ENCODE assay signal across 17 cellular contexts in genomic region chr6:33610057-33610456, GRCh38. TPM values are rescaled to one million over a fixed set of nuclear protein-coding genes. Genes with fewer than 3 reads are reported as not detected.
DNase-seq lines count a peak whose midpoint lies in the region; ATAC-seq, FAIRE-seq and TF ChIP-seq lines count a peak whose summit lies in the region.
"Had no signal": no experiment of that assay in that cellular context is flagged by ENCODE, and none has a peak within 500 bp of the region (broad histone marks: within the 10 kb centered on the region; RNA-seq: fewer than 3 reads in every experiment).

No MANE protein-coding gene starts in this region.

- H3K27ac Mint-ChIP-seq in astrocyte (ENCODE audit: unreplicated experiment), result peak overlapping the region; percentile 73
- peak overlapping the region in 1 of 2 donors; percentile 64 for H3K27ac Mint-ChIP-seq in effector memory CD8-positive, alpha-beta T cell
- H3K27ac Mint-ChIP-seq: CD4-positive, alpha-beta T cell; dendritic cell treated with granulocyte-macrophage colony-stimulating factor and Interleukin-4, amounts not matched to agents 40 ng/mL and 50 ng/mL, for 4 days had no signal

- H3K9ac ChIP-seq in astrocyte (ENCODE audit: low read length), result no peak overlapping the region
- no peak overlapping the region for H3K9ac ChIP-seq in liver (ENCODE audit: low read depth in 1 of 2, low read length in 2 of 2)
- H3K9ac ChIP-seq in smooth muscle cell (ENCODE audit: low read depth), result no peak overlapping the region

- H3K4me1 ChIP-seq in astrocyte (ENCODE audit: insufficient read depth, low read length) (peaks cover 29% of the 10 kb centered on the region), liver (ENCODE audit: control insufficient read depth in 4 of 4, insufficient read depth in 4 of 4, low read length in 3 of 4) (peaks cover 0 to 5% (median 0%) of the 10 kb centered on the region in 4 donors), smooth muscle cell (ENCODE audit: low read depth) (peaks cover 23% of the 10 kb centered on the region)

- H4K20me1 ChIP-seq in astrocyte (ENCODE audit: insufficient read depth, low read length) (no peaks in the 10 kb centered on the region), smooth muscle cell (ENCODE audit: low read depth) (no peaks in the 10 kb centered on the region)

- DNase-seq in ELR (ENCODE audit: low read depth), result peak; percentile 71
- no peak for DNase-seq in astrocyte (ENCODE audit: low read depth)
- DNase-seq in smooth muscle cell (lab: John Stamatoyannopoulos, UW; ENCODE audit: unreplicated experiment), result no peak
- DNase-seq in effector memory CD8-positive, alpha-beta T cell, result no peak
- no peak for DNase-seq in DMS 273 (lab: John Stamatoyannopoulos, UW; ENCODE audit: unreplicated experiment)
- DNase-seq in activated gamma-delta T cell (lab: John Stamatoyannopoulos, UW), result no peak
- DNase-seq: activated naive CD4-positive, alpha-beta T cell treated with anti-CD3 and anti-CD28 coated beads, Interleukin-2, amount 50 U/mL, for 16 hours; CD4-positive, alpha-beta T cell; MV-4-11; naive thymus-derived CD4-positive, alpha-beta T cell; NCI-H510A; stimulated activated CD4-positive, alpha-beta T cell treated with anti-CD3 and anti-CD28 coated beads, Interleukin-1b, Interleukin-23, amount 100 ng/mL, for 48 hours; stimulated activated naive CD8-positive, alpha-beta T cell treated with anti-CD3 and anti-CD28 coated beads, Interleukin-15, Interleukin-2, amounts not matched to agents 100 U/mL and 50 U/mL, for 24 hours had no signal

- WGBS in liver, result 77% methylated on average over 4 of the region's 4 CpGs
- 79% methylated on average over 4 of the region's 4 CpGs for WGBS in smooth muscle cell (ENCODE audit: low lambda C conversion rate)

- no peak for FAIRE-seq in astrocyte (lab: Jason Lieb, UNC)

- H3K4me1 Mint-ChIP-seq in astrocyte (ENCODE audit: low read depth, unreplicated experiment), result peaks cover 33% of the 10 kb centered on the region
- no peaks in the 10 kb centered on the region for H3K4me1 Mint-ChIP-seq in effector memory CD8-positive, alpha-beta T cell (ENCODE audit: low read depth in 2 of 2)

- H3K27ac ChIP-seq in astrocyte (ENCODE audit: low read depth, low read length) (no peak overlapping the region), liver (ENCODE audit: low read depth in 1 of 2, low read length in 2 of 2) (no peak overlapping the region), smooth muscle cell (ENCODE audit: low read depth) (peak overlapping the region; percentile 19)
- H3K27ac ChIP-seq: hepatocyte had no signal

- no peaks in the 10 kb centered on the region for H3K36me3 ChIP-seq in astrocyte (ENCODE audit: insufficient read depth, low read length)
- no peaks in the 10 kb centered on the region for H3K36me3 ChIP-seq in liver (ENCODE audit: control insufficient read depth in 4 of 4, insufficient read depth in 3 of 4, low read depth in 1 of 4, low read length in 3 of 4)
- no peaks in the 10 kb centered on the region for H3K36me3 ChIP-seq in smooth muscle cell (ENCODE audit: low read depth)

- H3K4me2 ChIP-seq in astrocyte (ENCODE audit: low read length) (peak overlapping the region; percentile 39), smooth muscle cell (peak overlapping the region; percentile 28)
- H3K4me2 ChIP-seq: hepatocyte had no signal

- TF ChIP-seq RAD21 in liver (IDR thresholded peaks at IDR 0.05), result no peak

- H3K27me3 ChIP-seq in astrocyte (ENCODE audit: insufficient read depth, low read length), result no peaks in the 10 kb centered on the region
- H3K27me3 ChIP-seq in liver (ENCODE audit: control insufficient read depth in 4 of 4, insufficient read depth in 4 of 4, low read length in 3 of 4), result no peaks in the 10 kb centered on the region
- no peaks in the 10 kb centered on the region for H3K27me3 ChIP-seq in smooth muscle cell (ENCODE audit: low read depth)
- H3K27me3 ChIP-seq: hepatocyte had no signal

- H3K27me3 Mint-ChIP-seq in astrocyte (ENCODE audit: low read depth, unreplicated experiment), result no peaks in the 10 kb centered on the region
- H3K27me3 Mint-ChIP-seq in effector memory CD8-positive, alpha-beta T cell, result peaks cover 0 to 9% of the 10 kb centered on the region in 2 donors
- H3K27me3 Mint-ChIP-seq: CD4-positive, alpha-beta T cell had no signal

- TF ChIP-seq CTCF in astrocyte (IDR thresholded peaks at IDR 0.05; ENCODE audit: insufficient read depth, low read depth, low read length) (no peak), liver (IDR thresholded peaks at IDR 0.05; ENCODE audit: low read depth, low read length, missing input control) (no peak), smooth muscle cell (IDR thresholded peaks at IDR 0.05; ENCODE audit: borderline replicate concordance, insufficient read depth, poor library complexity, severe bottlenecking) (no peak)

- H3K9me3 Mint-ChIP-seq in astrocyte (ENCODE audit: unreplicated experiment), result peaks cover 1% of the 10 kb centered on the region
- no peaks in the 10 kb centered on the region for H3K9me3 Mint-ChIP-seq in effector memory CD8-positive, alpha-beta T cell
- H3K9me3 Mint-ChIP-seq: CD4-positive, alpha-beta T cell; dendritic cell treated with granulocyte-macrophage colony-stimulating factor and Interleukin-4, amounts not matched to agents 40 ng/mL and 50 ng/mL, for 4 days had no signal

- H3F3A ChIP-seq in smooth muscle cell (ENCODE audit: low read depth), result peaks cover 11% of the 10 kb centered on the region

- no peak for ATAC-seq in effector memory CD8-positive, alpha-beta T cell (replicated peaks)
- ATAC-seq in GM21529 (IDR thresholded peaks at IDR 0.05; ENCODE audit: unreplicated experiment), result no peak
- ATAC-seq: naive thymus-derived CD4-positive, alpha-beta T cell; stimulated activated naive CD8-positive, alpha-beta T cell treated with anti-CD3 and anti-CD28 coated beads, Interleukin-15, Interleukin-2, amounts not matched to agents 100 U/mL and 50 U/mL, for 24 hours had no signal

- H3K9me3 ChIP-seq in astrocyte (ENCODE audit: insufficient read depth, low read depth, low read length), result no peaks in the 10 kb centered on the region
- H3K9me3 ChIP-seq in liver (ENCODE audit: control insufficient read depth in 4 of 4, low read length in 3 of 4), result peaks cover 0 to 3% (median 1%) of the 10 kb centered on the region in 4 donors
- H3K9me3 ChIP-seq in smooth muscle cell (replicated peaks; ENCODE audit: low read depth), result no peaks in the 10 kb centered on the region

- H3K79me2 ChIP-seq in astrocyte (ENCODE audit: insufficient read depth, low read length) (no peaks in the 10 kb centered on the region), smooth muscle cell (ENCODE audit: low read depth) (no peaks in the 10 kb centered on the region)
- H3K79me2 ChIP-seq: hepatocyte had no signal

- H2AFZ ChIP-seq in astrocyte (ENCODE audit: low read depth, low read length) (peak overlapping the region; percentile 23), smooth muscle cell (ENCODE audit: low read depth) (peak overlapping the region; percentile 67)
- H2AFZ ChIP-seq: hepatocyte had no signal

- no peak overlapping the region for H3K4me3 Mint-ChIP-seq in astrocyte (ENCODE audit: unreplicated experiment)
- no peak overlapping the region for H3K4me3 Mint-ChIP-seq in effector memory CD8-positive, alpha-beta T cell
- H3K4me3 Mint-ChIP-seq: CD4-positive, alpha-beta T cell; dendritic cell treated with granulocyte-macrophage colony-stimulating factor and Interleukin-4, amounts not matched to agents 40 ng/mL and 50 ng/mL, for 4 days; naive thymus-derived CD4-positive, alpha-beta T cell had no signal

- no peak overlapping the region for H3K4me3 ChIP-seq in astrocyte (ENCODE audit: insufficient read depth, low read depth, low read length)
- no peak overlapping the region for H3K4me3 ChIP-seq in liver (ENCODE audit: low read depth in 1 of 3, low read length in 3 of 3)
- H3K4me3 ChIP-seq in smooth muscle cell, result no peak overlapping the region
- H3K4me3 ChIP-seq: hepatocyte had no signal

- no peaks in the 10 kb centered on the region for H3K36me3 Mint-ChIP-seq in astrocyte (ENCODE audit: low read depth, unreplicated experiment)
- H3K36me3 Mint-ChIP-seq in effector memory CD8-positive, alpha-beta T cell (ENCODE audit: insufficient read depth), result no peaks in the 10 kb centered on the region

TF ChIP-seq in liver, 16 proteins besides CTCF, POLR2A, EP300 and RAD21:
- TF ChIP-seq NR2F2 (IDR thresholded peaks at IDR 0.05) (peak; percentile 72), TAF1 (conservative IDR thresholded peaks at IDR 0.05) (no peak), SP1 (IDR thresholded peaks at IDR 0.05) (peak; percentile 19)
TF ChIP-seq in liver: peak in this region for 2.

RNA-seq across cellular contexts. Expression of gene ITPR3, which starts 11.1 kb away (rescaled TPM):
- total RNA-seq in astrocyte (17.7 and 21.3 TPM in 2 replicates), liver (1 to 10 TPM in 1 of 2 donors, under 1 TPM in 1; 0.75 to 2.8 TPM), smooth muscle cell (4.7 and 7.4 TPM in 2 replicates)
- polyA plus RNA-seq in liver (under 1 TPM; 0.49 to 0.67 TPM), smooth muscle cell (2.0 and 5.7 TPM in 2 replicates)

RNA-seq across cellular contexts. Expression of gene BAK1, which starts 30.0 kb away (rescaled TPM):
- total RNA-seq in astrocyte (49.4 and 54.8 TPM in 2 replicates), liver (1 to 10 TPM; 4.4 to 6.1 TPM), smooth muscle cell (23.6 and 23.8 TPM in 2 replicates)
- polyA plus RNA-seq in liver (1 to 10 TPM; 2.4 to 8.7 TPM), smooth muscle cell (43.7 and 50.4 TPM in 2 replicates)
